In genomic region chr6:1780468-1780867, GRCh38 we compare ENCODE assay signal across 1 cellular context.
TF ChIP-seq lines count a peak whose summit lies in the region.

No MANE protein-coding gene starts in this region.

TF ChIP-seq in HepG2, 621 proteins besides CTCF, POLR2A, EP300 and RAD21 (continued from another document):
- TF ChIP-seq ZNF407 (CRISPR knock-in tag; IDR thresholded peaks at IDR 0.05; ENCODE audit: not compliant biosample characterization) (no peak), HOXA9 (CRISPR knock-in tag; IDR thresholded peaks at IDR 0.05; ENCODE audit: borderline replicate concordance) (no peak), ZNF282 (IDR thresholded peaks at IDR 0.05; ENCODE audit: partially characterized antibody) (no peak), PLSCR1 (CRISPR knock-in tag; IDR thresholded peaks at IDR 0.05; ENCODE audit: borderline replicate concordance) (no peak), STAT6 (CRISPR knock-in tag; IDR thresholded peaks at IDR 0.05; ENCODE audit: borderline replicate concordance) (no peak), GATA4 (IDR thresholded peaks at IDR 0.05; ENCODE audit: borderline replicate concordance, low read depth) (no peak), KLF12 (CRISPR knock-in tag; IDR thresholded peaks at IDR 0.05; ENCODE audit: borderline replicate concordance) (no peak), SMAD1 (CRISPR knock-in tag; IDR thresholded peaks at IDR 0.05; ENCODE audit: borderline replicate concordance, low read depth) (no peak), ZNF790 (CRISPR knock-in tag; IDR thresholded peaks at IDR 0.05; ENCODE audit: borderline replicate concordance) (no peak)
TF ChIP-seq in HepG2: peak in this region for 0.
